Comparison of ENCODE assay signal across 11 cellular contexts in the genomic region with DNA sequence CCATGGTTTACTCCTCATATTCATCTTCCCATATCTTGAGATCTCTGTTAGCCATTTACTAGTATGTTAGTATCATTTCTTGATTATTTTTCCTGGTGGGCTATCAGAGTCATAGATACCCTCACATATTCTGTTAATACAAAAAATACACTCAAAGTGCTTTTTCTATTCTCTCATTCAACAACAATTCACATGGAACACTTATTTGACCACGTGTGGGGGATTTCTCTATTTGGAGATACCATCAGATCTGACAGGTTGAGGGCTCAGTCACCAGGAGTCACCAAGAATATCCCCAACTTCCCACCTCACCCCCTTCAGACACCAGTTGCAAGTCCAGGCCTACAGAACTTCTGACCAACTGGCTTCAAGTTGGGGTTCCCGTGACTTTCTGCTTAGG. TPM values are rescaled to one million over a fixed set of nuclear protein-coding genes. Genes with fewer than 3 reads are reported as not detected.
"Had no signal": no experiment of that assay in that cellular context is flagged by ENCODE, and none has a peak within 500 bp of the region (broad histone marks: within the 10 kb centered on the region; RNA-seq: fewer than 3 reads in every experiment).

No MANE protein-coding gene starts in this region.

- H3K9me3 Mint-ChIP-seq: HFFc6, IgD-negative memory B cell had no signal

- H3K27me3 Mint-ChIP-seq: IgD-negative memory B cell had no signal

- H3K4me3 ChIP-seq: GM23248, HAP-1 had no signal

- DNase-seq: GM23248, GOT3, H7, HFFc6, KBM-7 had no signal

- H2AFZ ChIP-seq: GM23248 had no signal

- H3K27ac Mint-ChIP-seq: HFFc6 had no signal

- H3K4me3 Mint-ChIP-seq: HFFc6, IgD-negative memory B cell had no signal

- H3K27ac ChIP-seq: GM23248 had no signal

- H3K9ac ChIP-seq: GM23248 had no signal

- ATAC-seq: HCT116 had no signal

- H3K9me3 ChIP-seq: HAP-1 had no signal

- FAIRE-seq: HTR-8/SVneo had no signal

RNA-seq across cellular contexts. Expression of gene A2ML1, which starts 51.9 kb away (rescaled TPM):
- total RNA-seq: GM23248, H4, HFFc6, HT-29 had no signal
- polyA plus RNA-seq: GM23248, IgD-negative memory B cell had no signal
